8 cellular contexts compared by ENCODE assay signal in the genomic region with DNA sequence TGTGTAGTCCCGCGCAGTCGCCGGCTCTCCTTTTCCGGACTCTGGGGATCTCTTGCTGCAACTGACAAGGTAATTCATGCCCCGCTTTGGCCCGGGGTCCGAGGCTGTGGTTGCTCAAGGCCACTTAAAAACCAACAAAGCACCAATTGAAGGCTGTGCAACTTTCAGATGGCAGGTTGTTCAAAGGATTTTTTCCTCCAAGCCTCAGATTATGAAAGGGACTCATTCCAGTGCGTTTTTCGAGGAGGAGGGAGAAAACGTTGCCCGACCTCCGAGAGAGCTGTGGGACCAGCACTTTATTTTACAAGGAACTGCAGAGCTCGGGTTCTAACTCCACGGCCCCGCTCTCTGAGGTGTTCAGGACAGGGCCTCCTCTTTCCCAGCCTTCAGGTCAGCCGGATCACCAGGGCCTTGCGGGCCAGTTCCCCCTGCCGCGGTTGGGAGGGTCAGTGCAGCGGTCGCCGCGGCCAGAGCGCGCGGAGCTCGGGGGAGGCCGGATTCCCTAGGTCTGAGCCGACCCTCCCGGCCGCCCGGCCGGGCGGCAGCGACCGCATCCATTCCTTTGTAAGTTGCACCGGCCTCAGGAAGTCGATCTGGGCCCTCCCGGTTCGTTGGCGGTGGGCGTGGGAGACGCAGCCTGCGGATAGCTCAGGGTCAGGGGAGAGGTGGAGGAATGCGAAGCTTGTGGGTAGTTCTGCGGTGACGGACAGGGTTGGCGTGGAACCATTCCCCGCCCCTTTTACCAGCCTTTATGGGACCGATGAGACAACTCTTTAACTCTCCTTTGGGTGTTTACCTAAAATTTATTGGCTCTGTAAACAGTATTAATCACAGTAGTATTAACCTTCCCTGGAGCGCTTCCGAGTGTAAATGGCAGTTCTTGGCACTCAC. TPM values are rescaled to one million over a fixed set of nuclear protein-coding genes. Genes with fewer than 3 reads are reported as not detected.
DNase-seq lines count a peak whose midpoint lies in the region; ATAC-seq and TF ChIP-seq lines count a peak whose summit lies in the region.

No MANE protein-coding gene starts in this region.

- peak overlapping the region; percentile 89 for H3K4me3 ChIP-seq in CD8-positive, alpha-beta T cell (ENCODE audit: low read depth, low read length)
- peak overlapping the region; percentile 86 for H3K4me3 ChIP-seq in HUES48 (ENCODE audit: low read depth, low read length)
- H3K4me3 ChIP-seq in foreskin fibroblast (ENCODE audit: low read depth in 1 of 2, low read length in 2 of 2) = peak overlapping the region; percentile 91 to 92

- H3K9ac ChIP-seq in HUES48 (ENCODE audit: low read depth, low read length) = peak overlapping the region; percentile 26; the same call in 1 of the 2 replicates

- H3K36me3 Mint-ChIP-seq in CD8-positive, alpha-beta T cell = peaks cover 2% of the 10 kb centered on the region
- peaks cover 8% of the 10 kb centered on the region for H3K36me3 Mint-ChIP-seq in activated CD8-positive, alpha-beta T cell treated with anti-CD3 and anti-CD28 coated beads, Interleukin-2, amount 10 ng/mL, durations not matched to agents 7 days and 5 days (ENCODE audit: low read depth)
- H3K36me3 Mint-ChIP-seq in natural killer cell = no peaks in the 10 kb centered on the region

- H3K27me3 Mint-ChIP-seq in CD8-positive, alpha-beta T cell (ENCODE audit: low read depth) = peaks cover 6% of the 10 kb centered on the region
- peaks cover 12% of the 10 kb centered on the region for H3K27me3 Mint-ChIP-seq in activated CD8-positive, alpha-beta T cell treated with anti-CD3 and anti-CD28 coated beads, Interleukin-2, amount 10 ng/mL, durations not matched to agents 7 days and 5 days (ENCODE audit: low read depth)
- H3K27me3 Mint-ChIP-seq in natural killer cell (ENCODE audit: low read depth in 2 of 2) = no peaks in the 10 kb centered on the region

- no peak for ATAC-seq in CD8-positive, alpha-beta T cell
- ATAC-seq in activated CD8-positive, alpha-beta T cell treated with anti-CD3 and anti-CD28 coated beads, Interleukin-2, amount 10 ng/mL, durations not matched to agents 7 days and 5 days = no peak
- ATAC-seq in natural killer cell = no peak

- H3K36me3 ChIP-seq in CD8-positive, alpha-beta T cell (ENCODE audit: insufficient read depth, low read length) = no peaks in the 10 kb centered on the region
- no peaks in the 10 kb centered on the region for H3K36me3 ChIP-seq in HUES48 (ENCODE audit: control insufficient read depth, insufficient read depth, low read length)

- H3K4me3 Mint-ChIP-seq in CD8-positive, alpha-beta T cell = peak overlapping the region; percentile 91
- peak overlapping the region; percentile 90 for H3K4me3 Mint-ChIP-seq in activated CD8-positive, alpha-beta T cell treated with anti-CD3 and anti-CD28 coated beads, Interleukin-2, amount 10 ng/mL, durations not matched to agents 7 days and 5 days
- peak overlapping the region; percentile 100 for H3K4me3 Mint-ChIP-seq in natural killer cell

- POLR2A ChIA-PET in CD8-positive, alpha-beta T cell (lab: Charles Lee) = interaction anchor here (1.5 kb wide), 1 partner anchor 58 kb away, joined by 3 read pairs; no protein-coding TSS in a partner anchor
- POLR2A ChIA-PET in activated CD8-positive, alpha-beta T cell treated with anti-CD3 and anti-CD28 coated beads, Interleukin-2, amount 10 ng/mL, durations not matched to agents 7 days and 5 days (lab: Charles Lee) = interaction anchor here (0.6 to 1.7 kb wide), 8 partner anchors 18 to 88 kb away, joined by 3 to 6 read pairs (median 4); no protein-coding TSS in a partner anchor

- no peaks in the 10 kb centered on the region for H3K27me3 ChIP-seq in CD8-positive, alpha-beta T cell (ENCODE audit: insufficient read depth, low read length)
- H3K27me3 ChIP-seq in HUES48 (ENCODE audit: control insufficient read depth, insufficient read depth, low read length) = peaks cover 19% of the 10 kb centered on the region

- peaks cover 8% of the 10 kb centered on the region for H3K4me1 ChIP-seq in CD8-positive, alpha-beta T cell (ENCODE audit: insufficient read depth, low read length)
- peaks cover 16% of the 10 kb centered on the region for H3K4me1 ChIP-seq in HUES48 (ENCODE audit: control insufficient read depth, insufficient read depth, low read length)

- intact Hi-C loops in CD8-positive, alpha-beta T cell (cut with DNase I, micrococcal nuclease) = loop anchor here (5.0 kb wide), 3 partner anchors 46 to 184 kb away; no protein-coding TSS in a partner anchor
- intact Hi-C loops in natural killer cell (cut with micrococcal nuclease) = loop anchor here (1.0 to 10.0 kb wide), 6 partner anchors 16 to 196 kb away; no protein-coding TSS in a partner anchor

- TF ChIP-seq CTCF in CD8-positive, alpha-beta T cell (IDR thresholded peaks at IDR 0.05) = no peak
- TF ChIP-seq CTCF in foreskin fibroblast (IDR thresholded peaks at IDR 0.05; ENCODE audit: low read depth, low read length) = no peak
- no peak for TF ChIP-seq CTCF in natural killer cell (IDR thresholded peaks at IDR 0.05)

- no peak overlapping the region for H3K27ac Mint-ChIP-seq in CD8-positive, alpha-beta T cell
- H3K27ac Mint-ChIP-seq in activated CD8-positive, alpha-beta T cell treated with anti-CD3 and anti-CD28 coated beads, Interleukin-2, amount 10 ng/mL, durations not matched to agents 7 days and 5 days = no peak overlapping the region
- peak overlapping the region; percentile 91 to 92 for H3K27ac Mint-ChIP-seq in natural killer cell

- H3K4me1 Mint-ChIP-seq in CD8-positive, alpha-beta T cell (ENCODE audit: low read depth) = peaks cover 26% of the 10 kb centered on the region
- H3K4me1 Mint-ChIP-seq in activated CD8-positive, alpha-beta T cell treated with anti-CD3 and anti-CD28 coated beads, Interleukin-2, amount 10 ng/mL, durations not matched to agents 7 days and 5 days (ENCODE audit: low read depth) = peaks cover 27% of the 10 kb centered on the region
- H3K4me1 Mint-ChIP-seq in natural killer cell = peaks cover 54 to 61% of the 10 kb centered on the region in 2 donors

- CTCF ChIA-PET in CD8-positive, alpha-beta T cell (lab: Charles Lee) = interaction anchor here (2.1 kb wide), 1 partner anchor 57 kb away, joined by 8 read pairs; no protein-coding TSS in a partner anchor
- CTCF ChIA-PET in activated CD8-positive, alpha-beta T cell treated with anti-CD3 and anti-CD28 coated beads, Interleukin-2, amount 10 ng/mL, durations not matched to agents 7 days and 5 days (lab: Charles Lee) = interaction anchor here (0.5 to 1.8 kb wide), 7 partner anchors 12 to 221 kb away, joined by 3 to 6 read pairs (median 4); no protein-coding TSS in a partner anchor

- no peaks in the 10 kb centered on the region for H3K9me3 Mint-ChIP-seq in CD8-positive, alpha-beta T cell
- no peaks in the 10 kb centered on the region for H3K9me3 Mint-ChIP-seq in activated CD8-positive, alpha-beta T cell treated with anti-CD3 and anti-CD28 coated beads, Interleukin-2, amount 10 ng/mL, durations not matched to agents 7 days and 5 days (ENCODE audit: insufficient read depth)
- no peaks in the 10 kb centered on the region for H3K9me3 Mint-ChIP-seq in natural killer cell

- no peak overlapping the region for H3K27ac ChIP-seq in CD8-positive, alpha-beta T cell (ENCODE audit: low read depth, low read length)
- peak overlapping the region; percentile 43 for H3K27ac ChIP-seq in HUES48 (ENCODE audit: low read depth, low read length)

- no peaks in the 10 kb centered on the region for H3K9me3 ChIP-seq in CD8-positive, alpha-beta T cell (ENCODE audit: low read length)
- H3K9me3 ChIP-seq in HUES48 (ENCODE audit: control insufficient read depth, insufficient read depth, low read length) = no peaks in the 10 kb centered on the region

- peak in 1 of 7 experiments; percentile 6 for DNase-seq in CD8-positive, alpha-beta T cell
- DNase-seq in activated CD8-positive, alpha-beta T cell treated with anti-CD3 and anti-CD28 coated beads, Interleukin-2, amount 10 ng/mL, durations not matched to agents 7 days and 5 days = no peak
- DNase-seq in foreskin fibroblast (peak; percentile 92 to 93), natural killer cell (no peak), COLO829 (ENCODE audit: low spot score) (no peak), NCI-H128 (lab: John Stamatoyannopoulos, UW; ENCODE audit: unreplicated experiment) (no peak), DMS153 treated with DMSO at 0.1 percent for 48 hours (lab: John Stamatoyannopoulos, UW; ENCODE audit: unreplicated experiment) (no peak)

RNA-seq across cellular contexts. Expression of a gene that starts 1.6 kb away (rescaled TPM):
- total RNA-seq in CD8-positive, alpha-beta T cell = 100 to 1,000 TPM; 125 to 130 TPM
- total RNA-seq in activated CD8-positive, alpha-beta T cell treated with anti-CD3 and anti-CD28 coated beads, Interleukin-2, amount 10 ng/mL, durations not matched to agents 7 days and 5 days = 100 to 1,000 TPM; 136 to 141 TPM
- total RNA-seq in natural killer cell = 100 to 1,000 TPM; 584 to 715 (median 591) TPM

Comparison
In these comparisons a context has a peak if more than half of its experiments do, and no peak if none do; other contexts are left out.
1. DNase-seq: peak in foreskin fibroblast (2 of 2); none in activated CD8-positive, alpha-beta T cell treated with anti-CD3 and anti-CD28 coated beads, Interleukin-2, amount 10 ng/mL, durations not matched to agents 7 days and 5 days (single experiment), natural killer cell (single experiment), COLO829 (single experiment), NCI-H128 (single experiment) and DMS153 treated with DMSO at 0.1 percent for 48 hours (single experiment).
2. H3K27ac Mint-ChIP-seq: peak in natural killer cell (2 of 2); none in CD8-positive, alpha-beta T cell (single experiment) and activated CD8-positive, alpha-beta T cell treated with anti-CD3 and anti-CD28 coated beads, Interleukin-2, amount 10 ng/mL, durations not matched to agents 7 days and 5 days (single experiment).
3. RNA of a gene that starts 1.6 kb away (total RNA-seq): 584 to 715 TPM in natural killer cell; 136 to 141 TPM in activated CD8-positive, alpha-beta T cell treated with anti-CD3 and anti-CD28 coated beads, Interleukin-2, amount 10 ng/mL, durations not matched to agents 7 days and 5 days and 125 to 130 TPM in CD8-positive, alpha-beta T cell; every median in the first group is over 4 times any median in the second.
4. Peak in every context shown above with its lines, with median percentiles within 50 percentile points of each other: H3K4me3 ChIP-seq and H3K4me3 Mint-ChIP-seq.